In genomic region chr15:52291204-52291603, GRCh38 we compare ENCODE assay signal across 20 cellular contexts. TPM values are rescaled to one million over a fixed set of nuclear protein-coding genes. Genes with fewer than 3 reads are reported as not detected.
DNase-seq lines count a peak whose midpoint lies in the region; ATAC-seq and TF ChIP-seq lines count a peak whose summit lies in the region.
"Had no signal": no experiment of that assay in that cellular context is flagged by ENCODE, and none has a peak within 500 bp of the region (broad histone marks: within the 10 kb centered on the region; RNA-seq: fewer than 3 reads in every experiment).

No MANE protein-coding gene starts in this region.

- H3K4me3 Mint-ChIP-seq in activated T-cell treated with anti-CD3 and anti-CD28 coated beads, Interleukin-2, amount 50 U/mL, for 72 hours = no peak overlapping the region
- H3K4me3 Mint-ChIP-seq in activated T-cell treated with anti-CD3 and anti-CD28 coated beads, Interleukin-2, amount 50 U/mL, for 4 hours = no peak overlapping the region
- no peak overlapping the region for H3K4me3 Mint-ChIP-seq in WTC11
- H3K4me3 Mint-ChIP-seq in stimulated activated naive CD8-positive, alpha-beta T cell treated with anti-CD3 and anti-CD28 coated beads, Interleukin-15, amount 100 ng/mL, for 72 hours = no peak overlapping the region
- H3K4me3 Mint-ChIP-seq: CD8-positive, alpha-beta T cell had no signal

- no peak overlapping the region for H3K27ac Mint-ChIP-seq in activated T-cell treated with anti-CD3 and anti-CD28 coated beads, Interleukin-2, amount 50 U/mL, for 72 hours
- peak overlapping the region; percentile 37; the same call in 1 of the 2 replicates for H3K27ac Mint-ChIP-seq in WTC11
- H3K27ac Mint-ChIP-seq in stimulated activated naive CD8-positive, alpha-beta T cell treated with anti-CD3 and anti-CD28 coated beads, Interleukin-15, amount 100 ng/mL, for 72 hours = peak overlapping the region; percentile 22 to 48
- H3K27ac Mint-ChIP-seq: CD8-positive, alpha-beta T cell had no signal

- peak; percentile 27 to 28 for ATAC-seq in activated T-cell treated with anti-CD3 and anti-CD28 coated beads, Interleukin-2, amount 50 U/mL, for 72 hours (replicated peaks in 1 of 2)
- no peak for ATAC-seq in activated T-cell treated with anti-CD3 and anti-CD28 coated beads, Interleukin-2, amount 50 U/mL, for 4 hours
- peak; percentile 45 for ATAC-seq in GM21576 (IDR thresholded peaks at IDR 0.05; ENCODE audit: unreplicated experiment)
- ATAC-seq in WTC11 = no peak
- ATAC-seq in stimulated activated naive CD8-positive, alpha-beta T cell treated with anti-CD3 and anti-CD28 coated beads, Interleukin-15, amount 100 ng/mL, for 72 hours = no peak
- ATAC-seq: A549; CD8-positive, alpha-beta T cell had no signal

- no peak for DNase-seq in activated T-cell treated with anti-CD3 and anti-CD28 coated beads, Interleukin-2, amount 50 U/mL, for 72 hours
- DNase-seq in activated T-cell treated with anti-CD3 and anti-CD28 coated beads, Interleukin-2, amount 50 U/mL, for 4 hours = no peak
- DNase-seq in WTC11 (ENCODE audit: low spot score) (no peak), NK-92 (lab: John Stamatoyannopoulos, UW; ENCODE audit: unreplicated experiment) (no peak), DMS79 treated with DMSO at 0.1 percent for 48 hours (lab: John Stamatoyannopoulos, UW) (no peak)
- DNase-seq in stimulated activated naive CD8-positive, alpha-beta T cell treated with anti-CD3 and anti-CD28 coated beads, Interleukin-15, amount 100 ng/mL, for 72 hours = no peak
- DNase-seq in activated CD4-positive, alpha-beta T cell treated with anti-CD3 and anti-CD28 coated beads for 4 hours = no peak
- DNase-seq: activated naive CD4-positive, alpha-beta T cell; CD8-positive, alpha-beta T cell; dorsolateral prefrontal cortex; midbrain; NCI-H82; nucleus accumbens; sigmoid colon; stimulated activated CD4-positive, alpha-beta T cell treated with anti-CD3 and anti-CD28 coated beads, Interleukin-2, amount 100 ng/mL, for 48 hours; stimulated activated CD8-positive, alpha-beta memory T cell treated with anti-CD3 and anti-CD28 coated beads, Interleukin-4, amount 100 ng/mL, for 48 hours; SW 1271; WERI-Rb-1 had no signal

- POLR2A ChIA-PET in WTC11 (lab: Charles Lee) = no interaction called here

- peaks cover 10% of the 10 kb centered on the region for H3K4me1 Mint-ChIP-seq in activated T-cell treated with anti-CD3 and anti-CD28 coated beads, Interleukin-2, amount 50 U/mL, for 72 hours (ENCODE audit: low read depth)
- H3K4me1 Mint-ChIP-seq in activated T-cell treated with anti-CD3 and anti-CD28 coated beads, Interleukin-2, amount 50 U/mL, for 4 hours (ENCODE audit: low read depth) = no peaks in the 10 kb centered on the region
- peaks cover 49% of the 10 kb centered on the region for H3K4me1 Mint-ChIP-seq in WTC11
- peaks cover 12% of the 10 kb centered on the region for H3K4me1 Mint-ChIP-seq in stimulated activated naive CD8-positive, alpha-beta T cell treated with anti-CD3 and anti-CD28 coated beads, Interleukin-15, amount 100 ng/mL, for 72 hours

- no peaks in the 10 kb centered on the region for H3K36me3 Mint-ChIP-seq in activated T-cell treated with anti-CD3 and anti-CD28 coated beads, Interleukin-2, amount 50 U/mL, for 72 hours (ENCODE audit: insufficient read depth in 2 of 2)
- no peaks in the 10 kb centered on the region for H3K36me3 Mint-ChIP-seq in activated T-cell treated with anti-CD3 and anti-CD28 coated beads, Interleukin-2, amount 50 U/mL, for 4 hours (ENCODE audit: insufficient read depth)
- peaks cover 27% of the 10 kb centered on the region for H3K36me3 Mint-ChIP-seq in WTC11
- H3K36me3 Mint-ChIP-seq: CD8-positive, alpha-beta T cell had no signal

- CTCF ChIA-PET in WTC11 (lab: Charles Lee) = no interaction called here

- peaks cover 30% of the 10 kb centered on the region for H3K27me3 Mint-ChIP-seq in activated T-cell treated with anti-CD3 and anti-CD28 coated beads, Interleukin-2, amount 50 U/mL, for 72 hours (ENCODE audit: low read depth)
- peaks cover 25% of the 10 kb centered on the region for H3K27me3 Mint-ChIP-seq in activated T-cell treated with anti-CD3 and anti-CD28 coated beads, Interleukin-2, amount 50 U/mL, for 4 hours (ENCODE audit: low read depth)
- H3K27me3 Mint-ChIP-seq in WTC11 (ENCODE audit: low read depth) = no peaks in the 10 kb centered on the region
- peaks cover 30% of the 10 kb centered on the region for H3K27me3 Mint-ChIP-seq in stimulated activated naive CD8-positive, alpha-beta T cell treated with anti-CD3 and anti-CD28 coated beads, Interleukin-15, amount 100 ng/mL, for 72 hours

- TF ChIP-seq CTCF in WTC11 (IDR thresholded peaks at IDR 0.05) = no peak

- no peaks in the 10 kb centered on the region for H3K9me3 Mint-ChIP-seq in activated T-cell treated with anti-CD3 and anti-CD28 coated beads, Interleukin-2, amount 50 U/mL, for 72 hours
- no peaks in the 10 kb centered on the region for H3K9me3 Mint-ChIP-seq in activated T-cell treated with anti-CD3 and anti-CD28 coated beads, Interleukin-2, amount 50 U/mL, for 4 hours
- H3K9me3 Mint-ChIP-seq in WTC11 = peaks cover 7% of the 10 kb centered on the region
- no peaks in the 10 kb centered on the region for H3K9me3 Mint-ChIP-seq in stimulated activated naive CD8-positive, alpha-beta T cell treated with anti-CD3 and anti-CD28 coated beads, Interleukin-15, amount 100 ng/mL, for 72 hours
- H3K9me3 Mint-ChIP-seq: CD8-positive, alpha-beta T cell had no signal

TF ChIP-seq in WTC11, 78 proteins besides CTCF, POLR2A, EP300 and RAD21 (continues in another document):
- no peak for TF ChIP-seq ATF1 (CRISPR knock-in tag; IDR thresholded peaks at IDR 0.05)
- TF ChIP-seq ARID4B (CRISPR knock-in tag; IDR thresholded peaks at IDR 0.05; ENCODE audit: borderline replicate concordance) = no peak
- no peak for TF ChIP-seq MXD4 (CRISPR knock-in tag; IDR thresholded peaks at IDR 0.05; ENCODE audit: borderline replicate concordance)
- TF ChIP-seq ZNF396 (CRISPR knock-in tag; IDR thresholded peaks at IDR 0.05; ENCODE audit: borderline replicate concordance) = no peak
- no peak for TF ChIP-seq ZBTB43 (CRISPR knock-in tag; IDR thresholded peaks at IDR 0.05)
- no peak for TF ChIP-seq ZBTB21 (CRISPR knock-in tag; IDR thresholded peaks at IDR 0.05; ENCODE audit: borderline replicate concordance)
- TF ChIP-seq TEAD1 (CRISPR knock-in tag; IDR thresholded peaks at IDR 0.05) = no peak
- no peak for TF ChIP-seq SOX15 (CRISPR knock-in tag; IDR thresholded peaks at IDR 0.05)
- no peak for TF ChIP-seq HMGA2 (CRISPR knock-in tag; IDR thresholded peaks at IDR 0.05)
- no peak for TF ChIP-seq GABPB1 (CRISPR knock-in tag; IDR thresholded peaks at IDR 0.05)
- no peak for TF ChIP-seq SMAD4 (CRISPR knock-in tag; IDR thresholded peaks at IDR 0.05)
- TF ChIP-seq E2F4 (CRISPR knock-in tag; IDR thresholded peaks at IDR 0.05; ENCODE audit: borderline replicate concordance, low read depth) = no peak
- no peak for TF ChIP-seq CREB1 (CRISPR knock-in tag; IDR thresholded peaks at IDR 0.05)

RNA-seq across cellular contexts. Expression of gene MYO5C, which starts 4.4 kb away (rescaled TPM):
- 1 to 10 TPM in 1 of 2 donors, under 1 TPM in 1; 0.69 to 1.6 TPM for total RNA-seq in activated T-cell treated with anti-CD3 and anti-CD28 coated beads, Interleukin-2, amount 50 U/mL, for 72 hours
- under 1 TPM; 0.40 to 0.61 (median 0.46) TPM for total RNA-seq in activated T-cell treated with anti-CD3 and anti-CD28 coated beads, Interleukin-2, amount 50 U/mL, for 4 hours
- 22.5 to 25.3 TPM (median 22.9 TPM) in 3 replicates for total RNA-seq in WTC11 (2021)

Comparison
In these comparisons a context has a peak if more than half of its experiments do, and no peak if none do; other contexts are left out.
1. ATAC-seq: peak in activated T-cell treated with anti-CD3 and anti-CD28 coated beads, Interleukin-2, amount 50 U/mL, for 72 hours (2 of 2) and GM21576 (single experiment); none in activated T-cell treated with anti-CD3 and anti-CD28 coated beads, Interleukin-2, amount 50 U/mL, for 4 hours (0 of 2), WTC11 (single experiment) and stimulated activated naive CD8-positive, alpha-beta T cell treated with anti-CD3 and anti-CD28 coated beads, Interleukin-15, amount 100 ng/mL, for 72 hours (single experiment).